ENCODE assay signal across 9 cellular contexts in the genomic region with DNA sequence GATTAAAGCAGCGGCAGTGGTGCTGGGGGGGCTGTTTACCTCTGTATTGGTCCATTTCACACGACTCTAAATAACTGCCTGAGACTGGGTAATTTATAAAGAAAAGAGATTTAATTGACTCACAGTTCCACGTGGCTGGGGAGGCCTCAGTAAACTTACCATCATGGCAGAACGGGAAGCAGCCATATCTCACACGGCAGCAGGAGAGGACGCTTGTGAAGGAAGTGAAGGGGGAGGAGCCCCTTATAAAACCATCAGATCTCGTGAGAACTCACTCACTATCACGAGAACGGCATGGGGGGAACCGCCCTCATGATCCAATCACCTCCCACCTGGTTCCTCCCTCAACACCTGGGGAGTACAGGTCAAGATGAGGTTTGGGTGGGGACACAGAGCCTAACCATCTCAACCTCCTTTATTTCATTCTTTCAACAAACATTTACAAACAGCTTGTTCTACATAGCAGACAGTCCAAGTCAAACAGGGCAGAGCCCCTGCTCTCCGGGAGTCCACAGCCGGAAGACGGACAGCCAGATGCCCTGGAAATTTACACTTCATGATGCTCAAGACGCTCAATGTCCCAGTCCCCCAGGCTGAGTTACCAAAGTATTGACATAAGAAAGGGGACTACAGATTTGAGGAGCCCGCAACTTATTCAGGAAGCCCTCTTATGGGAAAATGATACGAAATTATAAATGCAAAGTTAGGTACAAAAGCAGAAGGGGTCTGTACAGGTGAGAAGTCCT. TPM values are rescaled to one million over a fixed set of nuclear protein-coding genes. Genes with fewer than 3 reads are reported as not detected.
DNase-seq lines count a peak whose midpoint lies in the region; ATAC-seq and TF ChIP-seq lines count a peak whose summit lies in the region.
"Had no signal": no experiment of that assay in that cellular context is flagged by ENCODE, and none has a peak within 500 bp of the region (broad histone marks: within the 10 kb centered on the region; RNA-seq: fewer than 3 reads in every experiment).

No MANE protein-coding gene starts in this region.

- H3K27ac Mint-ChIP-seq in activated CD4-positive, alpha-beta T cell treated with anti-CD3 and anti-CD28 coated beads, Interleukin-2, amount 10 ng/mL, durations not matched to agents 7 days and 5 days = peak overlapping the region; percentile 33
- no peak overlapping the region for H3K27ac Mint-ChIP-seq in endothelial cell (ENCODE audit: unreplicated experiment)

- H3K9me3 Mint-ChIP-seq in activated CD4-positive, alpha-beta T cell treated with anti-CD3 and anti-CD28 coated beads, Interleukin-2, amount 10 ng/mL, durations not matched to agents 7 days and 5 days = no peaks in the 10 kb centered on the region
- H3K9me3 Mint-ChIP-seq in endothelial cell (ENCODE audit: unreplicated experiment) = no peaks in the 10 kb centered on the region

- H3K9me3 ChIP-seq in SK-N-MC (ENCODE audit: low read depth, low read length) = no peaks in the 10 kb centered on the region
- H3K9me3 ChIP-seq: sigmoid colon had no signal

- H3K4me1 Mint-ChIP-seq in activated CD4-positive, alpha-beta T cell treated with anti-CD3 and anti-CD28 coated beads, Interleukin-2, amount 10 ng/mL, durations not matched to agents 7 days and 5 days = peaks cover 13% of the 10 kb centered on the region
- H3K4me1 Mint-ChIP-seq in endothelial cell (ENCODE audit: unreplicated experiment) = no peaks in the 10 kb centered on the region

- H3K36me3 Mint-ChIP-seq in activated CD4-positive, alpha-beta T cell treated with anti-CD3 and anti-CD28 coated beads, Interleukin-2, amount 10 ng/mL, durations not matched to agents 7 days and 5 days (ENCODE audit: low read depth) = no peaks in the 10 kb centered on the region
- H3K36me3 Mint-ChIP-seq in endothelial cell (ENCODE audit: low read depth, unreplicated experiment) = no peaks in the 10 kb centered on the region

- H3K4me3 Mint-ChIP-seq in activated CD4-positive, alpha-beta T cell treated with anti-CD3 and anti-CD28 coated beads, Interleukin-2, amount 10 ng/mL, durations not matched to agents 7 days and 5 days = peak overlapping the region; percentile 28
- H3K4me3 Mint-ChIP-seq in endothelial cell (ENCODE audit: unreplicated experiment) = no peak overlapping the region

- H3K36me3 ChIP-seq in SK-N-MC (ENCODE audit: insufficient read depth, low read length) = peaks cover 3% of the 10 kb centered on the region; the same call in 1 of the 2 replicates
- H3K36me3 ChIP-seq: sigmoid colon had no signal

- POLR2A ChIA-PET in activated CD4-positive, alpha-beta T cell treated with anti-CD3 and anti-CD28 coated beads, Interleukin-2, amount 10 ng/mL, durations not matched to agents 7 days and 5 days (lab: Charles Lee) = interaction anchor here (0.6 kb wide), 1 partner anchor 123 kb away, joined by 9 read pairs; no protein-coding TSS in a partner anchor

- TF ChIP-seq CTCF in endothelial cell (IDR thresholded peaks at IDR 0.05; ENCODE audit: unreplicated experiment) = no peak

- CTCF ChIA-PET in activated CD4-positive, alpha-beta T cell treated with anti-CD3 and anti-CD28 coated beads, Interleukin-2, amount 10 ng/mL, durations not matched to agents 7 days and 5 days (lab: Charles Lee) = interaction anchor here (1.1 to 1.3 kb wide), 4 partner anchors 10 to 25 kb away, joined by 5 to 7 read pairs (median 6); no protein-coding TSS in a partner anchor

- H3K4me3 ChIP-seq in SK-N-MC = peak overlapping the region; percentile 87
- H3K4me3 ChIP-seq: sigmoid colon had no signal

- ATAC-seq in GM21390 (IDR thresholded peaks at IDR 0.05; ENCODE audit: unreplicated experiment) = no peak

- H3K27ac ChIP-seq in SK-N-MC = no peak overlapping the region
- H3K27ac ChIP-seq: sigmoid colon had no signal

- peaks cover 10% of the 10 kb centered on the region for H3K27me3 Mint-ChIP-seq in activated CD4-positive, alpha-beta T cell treated with anti-CD3 and anti-CD28 coated beads, Interleukin-2, amount 10 ng/mL, durations not matched to agents 7 days and 5 days
- H3K27me3 Mint-ChIP-seq in endothelial cell (ENCODE audit: unreplicated experiment) = peaks cover 5% of the 10 kb centered on the region

- peak; percentile 8 for DNase-seq in activated CD4-positive, alpha-beta T cell treated with anti-CD3 and anti-CD28 coated beads, Interleukin-2, amount 10 ng/mL, durations not matched to agents 7 days and 5 days
- DNase-seq in activated CD4-positive, alpha-beta T cell treated with anti-CD3 and anti-CD28 coated beads, Interleukin-2, amount 50 U/mL, for 1 hour = no peak
- peak; percentile 74 for DNase-seq in NAMALWA (ENCODE audit: low spot score)
- DNase-seq in SK-N-MC (ENCODE audit: low read depth, low spot score) = peak; percentile 3
- DNase-seq in stimulated activated CD8-positive, alpha-beta memory T cell treated with anti-CD3 and anti-CD28 coated beads, Interleukin-4, amount 100 ng/mL, for 48 hours = peak; percentile 26
- DNase-seq in endothelial cell (ENCODE audit: low spot score) = no peak
- DNase-seq in glomerular visceral epithelial cell (ENCODE audit: extremely low spot score) = no peak
- DNase-seq: sigmoid colon had no signal

- H3K9ac ChIP-seq in SK-N-MC (ENCODE audit: insufficient read length) = peak overlapping the region; percentile 80

RNA-seq across cellular contexts. Expression of a gene that starts 26.3 kb away (rescaled TPM):
- 10 to 100 TPM; 32.2 to 35.5 TPM for total RNA-seq in activated CD4-positive, alpha-beta T cell treated with anti-CD3 and anti-CD28 coated beads, Interleukin-2, amount 10 ng/mL, durations not matched to agents 7 days and 5 days
- 21.4 TPM for total RNA-seq in endothelial cell (ENCODE audit: unreplicated experiment)

Comparison
In these comparisons a context has a peak if more than half of its experiments do, and no peak if none do; other contexts are left out.
1. DNase-seq: peak in activated CD4-positive, alpha-beta T cell treated with anti-CD3 and anti-CD28 coated beads, Interleukin-2, amount 10 ng/mL, durations not matched to agents 7 days and 5 days (single experiment), NAMALWA (single experiment), SK-N-MC (single experiment) and stimulated activated CD8-positive, alpha-beta memory T cell treated with anti-CD3 and anti-CD28 coated beads, Interleukin-4, amount 100 ng/mL, for 48 hours (single experiment); none in activated CD4-positive, alpha-beta T cell treated with anti-CD3 and anti-CD28 coated beads, Interleukin-2, amount 50 U/mL, for 1 hour (single experiment), endothelial cell (single experiment) and glomerular visceral epithelial cell (single experiment).